ENCODE assay signal across 9 cellular contexts in genomic region chr13:45623516-45624090, GRCh38. TPM values are rescaled to one million over a fixed set of nuclear protein-coding genes. Genes with fewer than 3 reads are reported as not detected.
DNase-seq lines count a peak whose midpoint lies in the region; ATAC-seq and TF ChIP-seq lines count a peak whose summit lies in the region.
"Had no signal": no experiment of that assay in that cellular context is flagged by ENCODE, and none has a peak within 500 bp of the region (broad histone marks: within the 10 kb centered on the region; RNA-seq: fewer than 3 reads in every experiment).

No MANE protein-coding gene starts in this region.

- no peak overlapping the region for H3K27ac ChIP-seq in testis

- POLR2A ChIA-PET in activated CD4-positive, alpha-beta T cell treated with anti-CD3 and anti-CD28 coated beads, Interleukin-2, amount 10 ng/mL, durations not matched to agents 7 days and 5 days (lab: Charles Lee), result no interaction called here

- WGBS in testis, 2 donors, result 57 to 58% methylated on average over 5 of the region's 5 CpGs

- H3K4me3 Mint-ChIP-seq in activated CD4-positive, alpha-beta T cell treated with anti-CD3 and anti-CD28 coated beads, Interleukin-2, amount 10 ng/mL, durations not matched to agents 7 days and 5 days, result no peak overlapping the region
- H3K4me3 Mint-ChIP-seq in endothelial cell (ENCODE audit: unreplicated experiment), result no peak overlapping the region

- H3K36me3 Mint-ChIP-seq in activated CD4-positive, alpha-beta T cell treated with anti-CD3 and anti-CD28 coated beads, Interleukin-2, amount 10 ng/mL, durations not matched to agents 7 days and 5 days (ENCODE audit: low read depth), result no peaks in the 10 kb centered on the region
- no peaks in the 10 kb centered on the region for H3K36me3 Mint-ChIP-seq in endothelial cell (ENCODE audit: low read depth, unreplicated experiment)

- no peaks in the 10 kb centered on the region for H3K9me3 Mint-ChIP-seq in activated CD4-positive, alpha-beta T cell treated with anti-CD3 and anti-CD28 coated beads, Interleukin-2, amount 10 ng/mL, durations not matched to agents 7 days and 5 days
- no peaks in the 10 kb centered on the region for H3K9me3 Mint-ChIP-seq in endothelial cell (ENCODE audit: unreplicated experiment)

- H3K9me3 ChIP-seq in testis, result no peaks in the 10 kb centered on the region

- TF ChIP-seq CTCF in endothelial cell (IDR thresholded peaks at IDR 0.05; ENCODE audit: unreplicated experiment) (peak; percentile 46), testis (IDR thresholded peaks at IDR 0.05) (peak in 2 of 3 experiments; percentile 31 to 35)

- intact Hi-C loops in testis (cut with DNase I; ENCODE audit: low total_unique reads), result no loop called here

- no peaks in the 10 kb centered on the region for H3K36me3 ChIP-seq in testis (ENCODE audit: low read depth, missing control alignments)

- peaks cover 32% of the 10 kb centered on the region for H3K27me3 Mint-ChIP-seq in activated CD4-positive, alpha-beta T cell treated with anti-CD3 and anti-CD28 coated beads, Interleukin-2, amount 10 ng/mL, durations not matched to agents 7 days and 5 days
- H3K27me3 Mint-ChIP-seq in endothelial cell (ENCODE audit: unreplicated experiment), result peaks cover 1% of the 10 kb centered on the region

- no peaks in the 10 kb centered on the region for H3K4me1 ChIP-seq in testis

- H3K4me3 ChIP-seq in testis, result no peak overlapping the region

- no peak for TF ChIP-seq POLR2A in testis (IDR thresholded peaks at IDR 0.05)

- H3K27ac Mint-ChIP-seq in activated CD4-positive, alpha-beta T cell treated with anti-CD3 and anti-CD28 coated beads, Interleukin-2, amount 10 ng/mL, durations not matched to agents 7 days and 5 days, result no peak overlapping the region
- no peak overlapping the region for H3K27ac Mint-ChIP-seq in endothelial cell (ENCODE audit: unreplicated experiment)

- CTCF ChIA-PET in activated CD4-positive, alpha-beta T cell treated with anti-CD3 and anti-CD28 coated beads, Interleukin-2, amount 10 ng/mL, durations not matched to agents 7 days and 5 days (lab: Charles Lee), result interaction anchor here (0.9 to 1.3 kb wide), 3 partner anchors 8 to 929 kb away, joined by 3 to 5 read pairs (median 4); no protein-coding TSS in a partner anchor

- no peaks in the 10 kb centered on the region for H3K27me3 ChIP-seq in testis

- DNase-seq in activated CD4-positive, alpha-beta T cell treated with anti-CD3 and anti-CD28 coated beads, Interleukin-2, amount 10 ng/mL, durations not matched to agents 7 days and 5 days, result peak; percentile 20
- no peak for DNase-seq in activated CD4-positive, alpha-beta T cell treated with anti-CD3 and anti-CD28 coated beads for 4 hours
- DNase-seq in NCI-H1092 treated with DMSO at 0.1 percent for 48 hours (lab: John Stamatoyannopoulos, UW) (peak; percentile 36), endothelial cell (ENCODE audit: low spot score) (no peak), testis (no peak), SHP77 (lab: John Stamatoyannopoulos, UW) (no peak), occipital lobe (lab: John Stamatoyannopoulos, UW) (no peak)

- no peak for ATAC-seq in GM19023 (IDR thresholded peaks at IDR 0.05; ENCODE audit: unreplicated experiment)

- H3K4me1 Mint-ChIP-seq in activated CD4-positive, alpha-beta T cell treated with anti-CD3 and anti-CD28 coated beads, Interleukin-2, amount 10 ng/mL, durations not matched to agents 7 days and 5 days, result peaks cover 9% of the 10 kb centered on the region
- H3K4me1 Mint-ChIP-seq in endothelial cell (ENCODE audit: unreplicated experiment), result peaks cover 12% of the 10 kb centered on the region

RNA-seq across cellular contexts. Expression of gene ERICH6B, which starts 8.1 kb away (rescaled TPM):
- total RNA-seq in activated CD4-positive, alpha-beta T cell treated with anti-CD3 and anti-CD28 coated beads, Interleukin-2, amount 10 ng/mL, durations not matched to agents 7 days and 5 days, result not detected
- not detected for total RNA-seq in endothelial cell (ENCODE audit: unreplicated experiment)
- total RNA-seq in testis, result 1 to 10 TPM; 2.4 TPM
- 6.9 TPM for polyA plus RNA-seq in testis (ENCODE audit: insufficient read depth, low read depth, low replicate concordance)
- total RNA-seq in occipital lobe, result not detected
- total RNA-seq: urinary bladder had no signal
- polyA plus RNA-seq: urinary bladder had no signal

Comparison
In these comparisons a context has a peak if more than half of its experiments do, and no peak if none do; other contexts are left out.
1. DNase-seq: peak in activated CD4-positive, alpha-beta T cell treated with anti-CD3 and anti-CD28 coated beads, Interleukin-2, amount 10 ng/mL, durations not matched to agents 7 days and 5 days (single experiment) and NCI-H1092 treated with DMSO at 0.1 percent for 48 hours (single experiment); none in activated CD4-positive, alpha-beta T cell treated with anti-CD3 and anti-CD28 coated beads for 4 hours (0 of 2), endothelial cell (single experiment), testis (single experiment), SHP77 (0 of 2) and occipital lobe (single experiment).